Comparison of ENCODE assay signal across 8 cellular contexts in genomic region chr13:45194081-45194939, GRCh38. TPM values are rescaled to one million over a fixed set of nuclear protein-coding genes. Genes with fewer than 3 reads are reported as not detected.
DNase-seq lines count a peak whose midpoint lies in the region; ATAC-seq, FAIRE-seq and TF ChIP-seq lines count a peak whose summit lies in the region.
"Had no signal": no experiment of that assay in that cellular context is flagged by ENCODE, and none has a peak within 500 bp of the region (broad histone marks: within the 10 kb centered on the region; RNA-seq: fewer than 3 reads in every experiment).

No MANE protein-coding gene starts in this region.

- H3K27me3 ChIP-seq in keratinocyte (ENCODE audit: control insufficient read depth, extremely low read depth, insufficient read depth, low read length) (no peaks in the 10 kb centered on the region), testis (no peaks in the 10 kb centered on the region)

- no peak overlapping the region for H2AFZ ChIP-seq in keratinocyte (ENCODE audit: control insufficient read depth, low read length)

- TF ChIP-seq CTCF in choroid plexus epithelial cell (conservative IDR thresholded peaks at IDR 0.05; ENCODE audit: low read depth, low read length) (peak; percentile 80), keratinocyte (optimal IDR thresholded peaks at IDR 0.05 in 1 of 3, IDR thresholded peaks at IDR 0.05 in 1 of 3, conservative IDR thresholded peaks at IDR 0.05 in 1 of 3; ENCODE audit: extremely low read depth in 1 of 3, insufficient read depth in 2 of 3, low read length in 3 of 3) (peak in 1 of 3 experiments; percentile 55), testis (IDR thresholded peaks at IDR 0.05) (no peak)

- H3K9me1 ChIP-seq in keratinocyte (ENCODE audit: control insufficient read depth, extremely low read depth, insufficient read depth, low read length): no peaks in the 10 kb centered on the region

- DNase-seq in NCI-H2227 (lab: John Stamatoyannopoulos, UW; ENCODE audit: unreplicated experiment): peak; percentile 30
- DNase-seq in choroid plexus epithelial cell (ENCODE audit: low read depth): peak; percentile 80
- no peak for DNase-seq in keratinocyte (ENCODE audit: low read depth, low spot score)
- peak; percentile 50 for DNase-seq in testis
- no peak for DNase-seq in NCI-H2081 treated with DMSO at 0.1 percent for 48 hours (lab: John Stamatoyannopoulos, UW)
- DNase-seq: MM.1S had no signal

- intact Hi-C loops in testis (cut with DNase I; ENCODE audit: low total_unique reads): no loop called here

- H3K4me3 ChIP-seq in choroid plexus epithelial cell (ENCODE audit: low read depth, low read length) (no peak overlapping the region), keratinocyte (ENCODE audit: control insufficient read depth in 2 of 3, extremely low read depth in 1 of 3, insufficient read depth in 2 of 3, low read depth in 1 of 3, low read length in 3 of 3) (no peak overlapping the region), testis (no peak overlapping the region)

- dilution Hi-C loops in keratinocyte (cut with MboI; ENCODE audit: extremely low pct_ligation_motif_present, low sequenced_read_pairs): no loop called here

- peaks cover 27% of the 10 kb centered on the region for H3K79me2 ChIP-seq in keratinocyte (ENCODE audit: control insufficient read depth, insufficient read depth, low read length)

- 64 to 69% methylated on average over 15 of the region's 15 CpGs for WGBS in testis, 2 donors

- H3K4me2 ChIP-seq in keratinocyte (ENCODE audit: control insufficient read depth, extremely low read depth, insufficient read depth, low read depth, low read length): no peak overlapping the region

- TF ChIP-seq POLR2A in testis (IDR thresholded peaks at IDR 0.05): no peak

- no peak overlapping the region for H3K9ac ChIP-seq in keratinocyte (ENCODE audit: control insufficient read depth, extremely low read depth, insufficient read depth, low read length)

- peak; percentile 62 for FAIRE-seq in keratinocyte (lab: Jason Lieb, UNC)

- no peaks in the 10 kb centered on the region for H4K20me1 ChIP-seq in keratinocyte (ENCODE audit: control insufficient read depth, extremely low read depth, insufficient read depth, low read length)

- peaks cover 1 to 5% of the 10 kb centered on the region in 2 experiments for H3K36me3 ChIP-seq in keratinocyte (ENCODE audit: control insufficient read depth in 2 of 2, extremely low read depth in 1 of 2, insufficient read depth in 2 of 2, low read length in 2 of 2)
- H3K36me3 ChIP-seq in testis (ENCODE audit: low read depth, missing control alignments): no peaks in the 10 kb centered on the region

- H3K9me3 ChIP-seq in keratinocyte (ENCODE audit: control insufficient read depth, low read depth, low read length) (no peaks in the 10 kb centered on the region), testis (no peaks in the 10 kb centered on the region)

- H3K27ac ChIP-seq in keratinocyte (ENCODE audit: control insufficient read depth, insufficient read depth, low read length) (no peak overlapping the region), testis (no peak overlapping the region)

- no peak for ATAC-seq in HG03565 (IDR thresholded peaks at IDR 0.05; ENCODE audit: unreplicated experiment)
- ATAC-seq in GM21528 (IDR thresholded peaks at IDR 0.05; ENCODE audit: low FRiP score, unreplicated experiment): no peak

- H3K4me1 ChIP-seq in keratinocyte (ENCODE audit: control insufficient read depth, extremely low read depth, insufficient read depth, low read length) (peaks cover 41% of the 10 kb centered on the region), testis (peaks cover 8% of the 10 kb centered on the region)

RNA-seq across cellular contexts. Expression of gene KCTD4, which starts 6.5 kb away (rescaled TPM):
- polyA plus RNA-seq in keratinocyte (0.28 to 0.44 TPM (median 0.39 TPM) in 3 replicates), testis (ENCODE audit: insufficient read depth, low read depth, low replicate concordance) (not detected)
- polyA plus RNA-seq in keratinocyte (2011; ENCODE audit: low read depth): 1.5 TPM
- polyA plus RNA-seq in keratinocyte (2011; cell fraction: cytosol; rRNA removed): 0.47 and 1.2 TPM in 2 replicates
- 1.2 and 1.3 TPM in 2 replicates for polyA plus RNA-seq in keratinocyte (2011; cell fraction: nucleus; rRNA removed)
- 0.55 and 1.2 TPM in 2 replicates for polyA plus RNA-seq in keratinocyte (2012; ENCODE audit: low replicate concordance)
- 0.10 to 0.32 TPM in 2 of 3 replicates, not detected in the other for polyA minus RNA-seq in keratinocyte
- polyA minus RNA-seq in keratinocyte (2011; cell fraction: cytosol; rRNA and poly(A)+ RNA removed): not detected
- 0.39 TPM in 1 of 2 replicates, not detected in the other for polyA minus RNA-seq in keratinocyte (2011; cell fraction: nucleus; rRNA and poly(A)+ RNA removed)
- not detected for total RNA-seq in testis

Comparison
In these comparisons a context has a peak if more than half of its experiments do, and no peak if none do; other contexts are left out.
1. DNase-seq: peak in NCI-H2227 (single experiment), choroid plexus epithelial cell (single experiment) and testis (single experiment); none in keratinocyte (single experiment) and NCI-H2081 treated with DMSO at 0.1 percent for 48 hours (single experiment).